In the genomic region with DNA sequence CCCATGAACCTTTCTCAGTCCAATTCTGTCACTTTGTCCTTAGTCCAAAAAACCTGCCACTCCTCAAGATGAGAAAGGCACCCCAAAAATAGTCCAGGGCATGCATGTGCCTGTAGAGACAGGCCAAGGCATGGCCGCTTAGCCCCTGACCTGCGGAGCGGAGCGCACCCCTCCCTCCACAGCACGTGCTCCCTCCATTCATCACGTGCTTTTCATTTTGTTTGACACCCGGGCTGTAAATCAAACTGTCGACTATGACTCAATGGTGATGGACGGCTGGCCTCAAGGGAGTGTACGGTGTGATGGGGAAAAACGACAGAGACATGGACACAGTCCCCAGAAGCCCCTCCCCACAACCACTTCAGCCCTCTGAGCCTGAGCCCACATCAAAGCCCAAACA, we compare ENCODE assay signal across 16 cellular contexts.
"Had no signal": no experiment of that assay in that cellular context is flagged by ENCODE, and none has a peak within 500 bp of the region (broad histone marks: within the 10 kb centered on the region; RNA-seq: fewer than 3 reads in every experiment).

No MANE protein-coding gene starts in this region.

- DNase-seq: activated CD4-positive, alpha-beta T cell treated with anti-CD3 and anti-CD28 coated beads for 4 hours; activated CD8-positive, alpha-beta T cell treated with anti-CD3 and anti-CD28 coated beads for 36 hours; activated effector memory CD4-positive, alpha-beta T cell treated with anti-CD3 and anti-CD28 coated beads, Interleukin-2, amount 50 U/mL, for 16 hours; activated T-cell treated with anti-CD3 and anti-CD28 coated beads, Interleukin-2, amount 50 U/mL, for 4 hours; adrenal gland; hippocampal formation; left ventricle myocardium inferior; stimulated activated CD4-positive, alpha-beta T cell treated with anti-CD3 and anti-CD28 coated beads, Interleukin-4, amount 100 ng/mL, for 1 hour; stimulated activated naive B cell treated with anti-CD40 and anti-IgM and Interleukin-4, amounts not matched to agents 10 μg/mL and 1 μg/mL and 100 μg/mL, for 72 hours; thyroid gland had no signal

- H3K4me3 Mint-ChIP-seq: activated CD8-positive, alpha-beta T cell treated with anti-CD3 and anti-CD28 coated beads for 36 hours; activated naive CD4-positive, alpha-beta T cell treated with anti-CD3 and anti-CD28 coated beads, Interleukin-2, amount 50 U/mL, for 24 hours; activated T-cell treated with anti-CD3 and anti-CD28 coated beads, Interleukin-2, amount 50 U/mL, for 4 hours; memory B cell; naive thymus-derived CD8-positive, alpha-beta T cell; stimulated activated naive B cell treated with anti-CD40 and anti-IgM and Interleukin-4, amounts not matched to agents 10 μg/mL and 1 μg/mL and 100 μg/mL, for 72 hours; T-helper 1 cell treated with Interleukin-12 subunit alpha and Interleukin-12 subunit beta and Interleukin-4 antibody, amounts not matched to agents 30 μg/mL and 1 μg/mL, for 36 hours had no signal

- FAIRE-seq: colon had no signal

- H3K9me3 Mint-ChIP-seq: activated CD8-positive, alpha-beta T cell treated with anti-CD3 and anti-CD28 coated beads for 36 hours; activated naive CD4-positive, alpha-beta T cell treated with anti-CD3 and anti-CD28 coated beads, Interleukin-2, amount 50 U/mL, for 24 hours; activated T-cell treated with anti-CD3 and anti-CD28 coated beads, Interleukin-2, amount 50 U/mL, for 4 hours; memory B cell; naive thymus-derived CD8-positive, alpha-beta T cell; stimulated activated naive B cell treated with anti-CD40 and anti-IgM and Interleukin-4, amounts not matched to agents 10 μg/mL and 1 μg/mL and 100 μg/mL, for 72 hours; T-helper 1 cell treated with Interleukin-12 subunit alpha and Interleukin-12 subunit beta and Interleukin-4 antibody, amounts not matched to agents 30 μg/mL and 1 μg/mL, for 36 hours had no signal

- H3K4me3 ChIP-seq: adrenal gland, left ventricle myocardium inferior, thyroid gland had no signal

- H3K27ac Mint-ChIP-seq: activated CD8-positive, alpha-beta T cell treated with anti-CD3 and anti-CD28 coated beads for 36 hours; activated naive CD4-positive, alpha-beta T cell treated with anti-CD3 and anti-CD28 coated beads, Interleukin-2, amount 50 U/mL, for 24 hours; memory B cell; naive thymus-derived CD8-positive, alpha-beta T cell; stimulated activated naive B cell treated with anti-CD40 and anti-IgM and Interleukin-4, amounts not matched to agents 10 μg/mL and 1 μg/mL and 100 μg/mL, for 72 hours; T-helper 1 cell treated with Interleukin-12 subunit alpha and Interleukin-12 subunit beta and Interleukin-4 antibody, amounts not matched to agents 30 μg/mL and 1 μg/mL, for 36 hours had no signal

- H3K27me3 Mint-ChIP-seq: activated CD8-positive, alpha-beta T cell treated with anti-CD3 and anti-CD28 coated beads for 36 hours had no signal

- H3K9me3 ChIP-seq: adrenal gland, esophagus muscularis mucosa, left ventricle myocardium inferior, thyroid gland had no signal

- H3K27ac ChIP-seq: esophagus muscularis mucosa, left ventricle myocardium inferior, thyroid gland had no signal

- H3K4me1 Mint-ChIP-seq: activated naive CD4-positive, alpha-beta T cell treated with anti-CD3 and anti-CD28 coated beads, Interleukin-2, amount 50 U/mL, for 24 hours; memory B cell; naive thymus-derived CD8-positive, alpha-beta T cell; stimulated activated naive B cell treated with anti-CD40 and anti-IgM and Interleukin-4, amounts not matched to agents 10 μg/mL and 1 μg/mL and 100 μg/mL, for 72 hours had no signal

- H3K36me3 ChIP-seq: adrenal gland, left ventricle myocardium inferior, thyroid gland had no signal

- ATAC-seq: activated CD8-positive, alpha-beta T cell treated with anti-CD3 and anti-CD28 coated beads for 36 hours; activated T-cell treated with anti-CD3 and anti-CD28 coated beads, Interleukin-2, amount 50 U/mL, for 4 hours; naive thymus-derived CD8-positive, alpha-beta T cell; stimulated activated naive B cell treated with anti-CD40 and anti-IgM and Interleukin-4, amounts not matched to agents 10 μg/mL and 1 μg/mL and 100 μg/mL, for 72 hours had no signal

- H3K36me3 Mint-ChIP-seq: activated naive CD4-positive, alpha-beta T cell treated with anti-CD3 and anti-CD28 coated beads, Interleukin-2, amount 50 U/mL, for 24 hours; memory B cell; naive thymus-derived CD8-positive, alpha-beta T cell; stimulated activated naive B cell treated with anti-CD40 and anti-IgM and Interleukin-4, amounts not matched to agents 10 μg/mL and 1 μg/mL and 100 μg/mL, for 72 hours had no signal

- H3K27me3 ChIP-seq: adrenal gland, esophagus muscularis mucosa, thyroid gland had no signal
